10 cellular contexts compared by ENCODE assay signal in genomic region chr1:198922638-198923430, GRCh38.
DNase-seq lines count a peak whose midpoint lies in the region; ATAC-seq and TF ChIP-seq lines count a peak whose summit lies in the region.
"Had no signal": no experiment of that assay in that cellular context is flagged by ENCODE, and none has a peak within 500 bp of the region (broad histone marks: within the 10 kb centered on the region; RNA-seq: fewer than 3 reads in every experiment).

No MANE protein-coding gene starts in this region.

- H3K36me3 Mint-ChIP-seq in CD4-positive, CD25-positive, alpha-beta regulatory T cell = no peaks in the 10 kb centered on the region
- H3K36me3 Mint-ChIP-seq in activated CD8-positive, alpha-beta T cell treated with anti-CD3 and anti-CD28 coated beads for 36 hours (ENCODE audit: low read depth) = peaks cover 20% of the 10 kb centered on the region
- peaks cover 27% of the 10 kb centered on the region for H3K36me3 Mint-ChIP-seq in mesothelial cell of epicardium

- H3K27me3 ChIP-seq in CD4-positive, CD25-positive, alpha-beta regulatory T cell (ENCODE audit: control insufficient read depth, insufficient read depth, low read length) = no peaks in the 10 kb centered on the region
- no peaks in the 10 kb centered on the region for H3K27me3 ChIP-seq in gastrocnemius medialis

- H3K27ac ChIP-seq in CD4-positive, CD25-positive, alpha-beta regulatory T cell (ENCODE audit: insufficient read depth, low read length, poor library complexity, severe bottlenecking) = peak overlapping the region; percentile 26
- no peak overlapping the region for H3K27ac ChIP-seq in gastrocnemius medialis

- TF ChIP-seq CTCF in activated CD8-positive, alpha-beta T cell treated with anti-CD3 and anti-CD28 coated beads for 36 hours (IDR thresholded peaks at IDR 0.05) = no peak
- TF ChIP-seq CTCF in gastrocnemius medialis (IDR thresholded peaks at IDR 0.05 in 4 of 5, conservative IDR thresholded peaks at IDR 0.05 in 1 of 5) = no peak
- TF ChIP-seq CTCF in mesothelial cell of epicardium (IDR thresholded peaks at IDR 0.05; ENCODE audit: unreplicated experiment) = no peak

- POLR2A ChIA-PET in activated CD8-positive, alpha-beta T cell treated with anti-CD3 and anti-CD28 coated beads for 36 hours (lab: Charles Lee) = interaction anchor here (0.9 to 1.7 kb wide), 2 partner anchors 10 to 14 kb away, joined by 4 read pairs; no protein-coding TSS in a partner anchor

- H3K9me3 ChIP-seq in CD4-positive, CD25-positive, alpha-beta regulatory T cell (ENCODE audit: control insufficient read depth in 2 of 2, low read length in 2 of 2) = no peaks in the 10 kb centered on the region
- no peaks in the 10 kb centered on the region for H3K9me3 ChIP-seq in gastrocnemius medialis

- H3K27ac Mint-ChIP-seq in CD4-positive, CD25-positive, alpha-beta regulatory T cell = peak overlapping the region; percentile 11 to 73 (median 63)
- peak overlapping the region; percentile 85 for H3K27ac Mint-ChIP-seq in activated CD8-positive, alpha-beta T cell treated with anti-CD3 and anti-CD28 coated beads for 36 hours
- H3K27ac Mint-ChIP-seq in mesothelial cell of epicardium = no peak overlapping the region

- H3K27me3 Mint-ChIP-seq in CD4-positive, CD25-positive, alpha-beta regulatory T cell = no peaks in the 10 kb centered on the region
- H3K27me3 Mint-ChIP-seq in activated CD8-positive, alpha-beta T cell treated with anti-CD3 and anti-CD28 coated beads for 36 hours = no peaks in the 10 kb centered on the region
- H3K27me3 Mint-ChIP-seq in mesothelial cell of epicardium (ENCODE audit: low read depth) = no peaks in the 10 kb centered on the region

- in situ Hi-C loops in gastrocnemius medialis (cut with MboI; ENCODE audit: low sequenced_read_pairs in 4 of 4) = no loop called here

- CTCF ChIA-PET in activated CD8-positive, alpha-beta T cell treated with anti-CD3 and anti-CD28 coated beads for 36 hours (lab: Charles Lee) = interaction anchor here (0.7 to 2.4 kb wide), 3 partner anchors 9 to 191 kb away, joined by 3 to 6 read pairs (median 3); no protein-coding TSS in a partner anchor

- H3K4me3 Mint-ChIP-seq in CD4-positive, CD25-positive, alpha-beta regulatory T cell = peak overlapping the region; percentile 18 to 66 (median 48)
- no peak overlapping the region for H3K4me3 Mint-ChIP-seq in activated CD8-positive, alpha-beta T cell treated with anti-CD3 and anti-CD28 coated beads for 36 hours
- no peak overlapping the region for H3K4me3 Mint-ChIP-seq in mesothelial cell of epicardium

- ATAC-seq in CD4-positive, CD25-positive, alpha-beta regulatory T cell (ENCODE audit: low read depth in 2 of 2) = no peak
- ATAC-seq in GM19328 (IDR thresholded peaks at IDR 0.05; ENCODE audit: unreplicated experiment) (peak; percentile 53), HG03103 (IDR thresholded peaks at IDR 0.05; ENCODE audit: low read depth, unreplicated experiment) (peak; percentile 66), gastrocnemius medialis (no peak)
- ATAC-seq in activated CD8-positive, alpha-beta T cell treated with anti-CD3 and anti-CD28 coated beads for 36 hours = peak; percentile 65

- peaks cover 42 to 81% (median 60%) of the 10 kb centered on the region in 4 donors for H3K4me1 Mint-ChIP-seq in CD4-positive, CD25-positive, alpha-beta regulatory T cell
- peaks cover 69% of the 10 kb centered on the region for H3K4me1 Mint-ChIP-seq in activated CD8-positive, alpha-beta T cell treated with anti-CD3 and anti-CD28 coated beads for 36 hours (ENCODE audit: low read depth)
- H3K4me1 Mint-ChIP-seq in mesothelial cell of epicardium = peaks cover 12% of the 10 kb centered on the region

- no peak for TF ChIP-seq POLR2A in gastrocnemius medialis (IDR thresholded peaks at IDR 0.05)

- H3K4me1 ChIP-seq in CD4-positive, CD25-positive, alpha-beta regulatory T cell (ENCODE audit: control insufficient read depth, insufficient read depth, low read length, poor library complexity, severe bottlenecking) = peaks cover 73% of the 10 kb centered on the region
- peaks cover 0 to 4% of the 10 kb centered on the region in 2 donors for H3K4me1 ChIP-seq in gastrocnemius medialis

- H3K4me3 ChIP-seq in CD4-positive, CD25-positive, alpha-beta regulatory T cell (ENCODE audit: low read depth, low read length) = peak overlapping the region; percentile 63
- H3K4me3 ChIP-seq in gastrocnemius medialis = no peak overlapping the region

- intact Hi-C loops in activated CD8-positive, alpha-beta T cell treated with anti-CD3 and anti-CD28 coated beads for 36 hours (cut with micrococcal nuclease) = no loop called here
- intact Hi-C loops in gastrocnemius medialis (cut with DNase I; ENCODE audit: low total_unique reads) = no loop called here

- H3K9me3 Mint-ChIP-seq in CD4-positive, CD25-positive, alpha-beta regulatory T cell = no peaks in the 10 kb centered on the region
- H3K9me3 Mint-ChIP-seq in activated CD8-positive, alpha-beta T cell treated with anti-CD3 and anti-CD28 coated beads for 36 hours = no peaks in the 10 kb centered on the region
- H3K9me3 Mint-ChIP-seq in mesothelial cell of epicardium = peaks cover 8% of the 10 kb centered on the region

- H3K36me3 ChIP-seq in CD4-positive, CD25-positive, alpha-beta regulatory T cell (ENCODE audit: control insufficient read depth, insufficient read depth, low read length) = no peaks in the 10 kb centered on the region
- no peaks in the 10 kb centered on the region for H3K36me3 ChIP-seq in gastrocnemius medialis

- DNase-seq in CD4-positive, CD25-positive, alpha-beta regulatory T cell = peak in 1 of 3 donors; percentile 44
- DNase-seq in activated CD8-positive, alpha-beta T cell treated with anti-CD3 and anti-CD28 coated beads for 36 hours = no peak
- DNase-seq in DMS153 (lab: John Stamatoyannopoulos, UW) (no peak), gastrocnemius medialis (no peak), mesothelial cell of epicardium (ENCODE audit: low spot score in 2 of 2, unreplicated experiment in 2 of 2) (no peak), NCI-H2029 (lab: John Stamatoyannopoulos, UW) (no peak)
- DNase-seq: islet precursor cell, NCI-H2171 had no signal

Comparison
In these comparisons a context has a peak if more than half of its experiments do, and no peak if none do; other contexts are left out.
1. ATAC-seq: peak in GM19328 (single experiment), HG03103 (single experiment) and activated CD8-positive, alpha-beta T cell treated with anti-CD3 and anti-CD28 coated beads for 36 hours (single experiment); none in CD4-positive, CD25-positive, alpha-beta regulatory T cell (0 of 2) and gastrocnemius medialis (0 of 2).
2. H3K4me3 Mint-ChIP-seq: peak in CD4-positive, CD25-positive, alpha-beta regulatory T cell (4 of 4); none in activated CD8-positive, alpha-beta T cell treated with anti-CD3 and anti-CD28 coated beads for 36 hours (single experiment) and mesothelial cell of epicardium (single experiment).